In the genomic region with DNA sequence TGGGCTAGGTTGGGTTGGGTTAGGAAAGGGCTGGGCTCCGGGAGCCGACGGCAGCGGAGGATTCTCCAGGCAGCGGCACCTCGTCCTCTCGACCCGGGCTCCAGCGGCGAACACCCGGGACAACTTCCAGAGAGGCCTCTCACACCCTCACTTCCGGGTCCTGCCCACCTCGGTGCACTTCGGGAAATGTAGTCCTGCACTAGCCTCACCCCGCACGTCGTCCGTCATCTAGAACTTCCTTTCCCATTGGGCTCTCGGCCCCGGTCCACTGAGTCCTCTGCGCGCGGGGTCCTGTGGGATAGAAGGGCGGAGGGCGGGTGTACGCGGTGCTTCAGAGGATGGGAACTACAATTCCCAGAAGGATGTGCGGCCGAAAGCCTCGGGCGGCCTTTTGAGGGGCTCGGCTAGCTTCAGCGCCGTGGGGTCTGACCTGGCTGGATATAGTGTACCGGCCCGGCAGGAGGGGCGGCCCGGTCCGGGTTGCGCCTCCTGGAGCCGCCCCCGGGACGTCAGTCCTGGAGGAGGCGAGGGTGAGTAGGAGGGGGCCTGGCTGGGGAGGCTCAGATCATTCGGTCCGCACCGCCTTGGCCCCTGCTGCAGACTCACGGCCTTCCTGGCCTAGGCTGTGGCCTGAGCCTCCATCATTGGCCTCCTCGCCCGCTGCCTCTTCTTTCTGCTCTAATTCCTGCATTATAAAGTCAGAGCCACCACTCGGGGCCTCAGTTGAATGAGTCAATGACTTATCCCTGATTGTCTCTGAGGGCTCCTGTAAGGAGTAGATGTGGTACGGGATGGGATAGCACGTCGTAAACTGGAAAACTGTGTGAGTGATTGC, we compare ENCODE assay signal across 8 cellular contexts. TPM values are rescaled to one million over a fixed set of nuclear protein-coding genes. Genes with fewer than 3 reads are reported as not detected.
DNase-seq lines count a peak whose midpoint lies in the region; ATAC-seq, FAIRE-seq and TF ChIP-seq lines count a peak whose summit lies in the region.

A gene (minus strand): TSS at position 114 of the 835 bp plus-strand sequence. CDS start 160 bp downstream, outside the sequence.
A gene with protein sequence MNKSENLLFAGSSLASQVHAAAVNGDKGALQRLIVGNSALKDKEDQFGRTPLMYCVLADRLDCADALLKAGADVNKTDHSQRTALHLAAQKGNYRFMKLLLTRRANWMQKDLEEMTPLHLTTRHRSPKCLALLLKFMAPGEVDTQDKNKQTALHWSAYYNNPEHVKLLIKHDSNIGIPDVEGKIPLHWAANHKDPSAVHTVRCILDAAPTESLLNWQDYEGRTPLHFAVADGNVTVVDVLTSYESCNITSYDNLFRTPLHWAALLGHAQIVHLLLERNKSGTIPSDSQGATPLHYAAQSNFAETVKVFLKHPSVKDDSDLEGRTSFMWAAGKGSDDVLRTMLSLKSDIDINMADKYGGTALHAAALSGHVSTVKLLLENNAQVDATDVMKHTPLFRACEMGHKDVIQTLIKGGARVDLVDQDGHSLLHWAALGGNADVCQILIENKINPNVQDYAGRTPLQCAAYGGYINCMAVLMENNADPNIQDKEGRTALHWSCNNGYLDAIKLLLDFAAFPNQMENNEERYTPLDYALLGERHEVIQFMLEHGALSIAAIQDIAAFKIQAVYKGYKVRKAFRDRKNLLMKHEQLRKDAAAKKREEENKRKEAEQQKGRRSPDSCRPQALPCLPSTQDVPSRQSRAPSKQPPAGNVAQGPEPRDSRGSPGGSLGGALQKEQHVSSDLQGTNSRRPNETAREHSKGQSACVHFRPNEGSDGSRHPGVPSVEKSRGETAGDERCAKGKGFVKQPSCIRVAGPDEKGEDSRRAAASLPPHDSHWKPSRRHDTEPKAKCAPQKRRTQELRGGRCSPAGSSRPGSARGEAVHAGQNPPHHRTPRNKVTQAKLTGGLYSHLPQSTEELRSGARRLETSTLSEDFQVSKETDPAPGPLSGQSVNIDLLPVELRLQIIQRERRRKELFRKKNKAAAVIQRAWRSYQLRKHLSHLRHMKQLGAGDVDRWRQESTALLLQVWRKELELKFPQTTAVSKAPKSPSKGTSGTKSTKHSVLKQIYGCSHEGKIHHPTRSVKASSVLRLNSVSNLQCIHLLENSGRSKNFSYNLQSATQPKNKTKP (plus strand): TSS at position 357 of the 835 bp plus-strand sequence. CDS start 5,279 bp downstream, outside the sequence.

- FAIRE-seq in pancreas (lab: Jason Lieb, UNC): peak; percentile 60

- peak within 1 kb of the TSS; percentile 89 for H3K27ac Mint-ChIP-seq in activated naive CD8-positive, alpha-beta T cell treated with anti-CD3 and anti-CD28 coated beads, Interleukin-2, amount 50 U/mL, for 24 hours

- H3K4me1 Mint-ChIP-seq in activated naive CD8-positive, alpha-beta T cell treated with anti-CD3 and anti-CD28 coated beads, Interleukin-2, amount 50 U/mL, for 24 hours: peaks cover 31% of the 10 kb centered on the region

- ATAC-seq in HG02763 (IDR thresholded peaks at IDR 0.05; ENCODE audit: unreplicated experiment) (peak; percentile 99), Right ventricle myocardium superior (ENCODE audit: poor library complexity) (peak; percentile 98), pancreas (peak; percentile 95 to 98 (median 96))
- peak; percentile 100 for ATAC-seq in activated naive CD8-positive, alpha-beta T cell treated with anti-CD3 and anti-CD28 coated beads, Interleukin-2, amount 50 U/mL, for 24 hours

- peaks cover 0 to 4% (median 0%) of the 10 kb centered on the region in 3 donors for H3K36me3 ChIP-seq in pancreas
- H3K36me3 ChIP-seq in tibial artery: peaks cover 2 to 15% (median 13%) of the 10 kb centered on the region in 3 donors

- H3K27me3 ChIP-seq in pancreas: no peaks in the 10 kb centered on the region
- H3K27me3 ChIP-seq in tibial artery: no peaks in the 10 kb centered on the region

- WGBS in pancreas, 2 donors: 0% methylated on average over 54 of the region's 54 CpGs

- TF ChIP-seq CTCF in GM12865 (IDR thresholded peaks at IDR 0.05; ENCODE audit: insufficient read depth, low read depth, low read length, missing control alignments) (no peak), pancreas (IDR thresholded peaks at IDR 0.05) (no peak), tibial artery (IDR thresholded peaks at IDR 0.05) (no peak)

- DNase-seq in GM12865 (ENCODE audit: low read depth) (peak; percentile 99), NCI-H1417 treated with DMSO at 0.1 percent for 48 hours (lab: John Stamatoyannopoulos, UW) (peak; percentile 97), SW480 (ENCODE audit: low spot score) (peak; percentile 99), Right ventricle myocardium superior (peak; percentile 99), pancreas (peak; percentile 93 to 100 (median 98)), tibial artery (peak; percentile 99 to 100)
- DNase-seq in activated naive CD8-positive, alpha-beta T cell treated with anti-CD3 and anti-CD28 coated beads, Interleukin-2, amount 50 U/mL, for 24 hours: peak; percentile 95

- H3K4me3 ChIP-seq in GM12865 (ENCODE audit: low read depth, low read length) (peak within 1 kb of the TSS; percentile 72), pancreas (peak within 1 kb of the TSS; percentile 70 to 98 (median 92)), tibial artery (peak within 1 kb of the TSS; percentile 76 to 89)

- intact Hi-C loops in Right ventricle myocardium superior (cut with DNase I): no loop called here
- intact Hi-C loops in pancreas (cut with DNase I): no loop called here
- intact Hi-C loops in tibial artery (cut with DNase I; ENCODE audit: low total_unique reads): no loop called here

- H3K9me3 ChIP-seq in pancreas (no peaks in the 10 kb centered on the region), tibial artery (no peaks in the 10 kb centered on the region)

- peaks cover 15 to 35% (median 33%) of the 10 kb centered on the region in 3 donors for H3K4me1 ChIP-seq in pancreas
- peaks cover 0 to 39% (median 13%) of the 10 kb centered on the region in 4 donors for H3K4me1 ChIP-seq in tibial artery

- H3K36me3 Mint-ChIP-seq in activated naive CD8-positive, alpha-beta T cell treated with anti-CD3 and anti-CD28 coated beads, Interleukin-2, amount 50 U/mL, for 24 hours (ENCODE audit: low read depth): peaks cover 4% of the 10 kb centered on the region

- H3K4me3 Mint-ChIP-seq in activated naive CD8-positive, alpha-beta T cell treated with anti-CD3 and anti-CD28 coated beads, Interleukin-2, amount 50 U/mL, for 24 hours: peak within 1 kb of the TSS; percentile 99

- H3K27ac ChIP-seq in pancreas (peak within 1 kb of the TSS; percentile 79 to 85 (median 80)), tibial artery (peak within 1 kb of the TSS; percentile 87 to 88)

- no peaks in the 10 kb centered on the region for H3K27me3 Mint-ChIP-seq in activated naive CD8-positive, alpha-beta T cell treated with anti-CD3 and anti-CD28 coated beads, Interleukin-2, amount 50 U/mL, for 24 hours

- no peaks in the 10 kb centered on the region for H3K9me3 Mint-ChIP-seq in activated naive CD8-positive, alpha-beta T cell treated with anti-CD3 and anti-CD28 coated beads, Interleukin-2, amount 50 U/mL, for 24 hours

RNA-seq across cellular contexts. Expression of the first gene that starts in this region (rescaled TPM):
- total RNA-seq in Right ventricle myocardium superior (13.5 TPM), pancreas (10 to 100 TPM; 10.7 to 18.3 (median 15.2) TPM)
- 10 to 100 TPM; 10.6 to 14.3 TPM for polyA plus RNA-seq in pancreas

RNA-seq across cellular contexts. Expression of the second gene that starts in this region (rescaled TPM):
- total RNA-seq in Right ventricle myocardium superior (5.6 TPM), pancreas (10 to 100 TPM in 1 of 6 donors, 1 to 10 TPM in 5; 3.7 to 15.0 (median 6.5) TPM)
- 1 to 10 TPM; 3.1 to 5.7 TPM for polyA plus RNA-seq in pancreas

Comparison
In these comparisons a context has a peak if more than half of its experiments do, and no peak if none do; other contexts are left out.
1. Peak in every context shown above with its lines: DNase-seq, ATAC-seq, H3K4me3 ChIP-seq and H3K27ac ChIP-seq.